In the genomic region with DNA sequence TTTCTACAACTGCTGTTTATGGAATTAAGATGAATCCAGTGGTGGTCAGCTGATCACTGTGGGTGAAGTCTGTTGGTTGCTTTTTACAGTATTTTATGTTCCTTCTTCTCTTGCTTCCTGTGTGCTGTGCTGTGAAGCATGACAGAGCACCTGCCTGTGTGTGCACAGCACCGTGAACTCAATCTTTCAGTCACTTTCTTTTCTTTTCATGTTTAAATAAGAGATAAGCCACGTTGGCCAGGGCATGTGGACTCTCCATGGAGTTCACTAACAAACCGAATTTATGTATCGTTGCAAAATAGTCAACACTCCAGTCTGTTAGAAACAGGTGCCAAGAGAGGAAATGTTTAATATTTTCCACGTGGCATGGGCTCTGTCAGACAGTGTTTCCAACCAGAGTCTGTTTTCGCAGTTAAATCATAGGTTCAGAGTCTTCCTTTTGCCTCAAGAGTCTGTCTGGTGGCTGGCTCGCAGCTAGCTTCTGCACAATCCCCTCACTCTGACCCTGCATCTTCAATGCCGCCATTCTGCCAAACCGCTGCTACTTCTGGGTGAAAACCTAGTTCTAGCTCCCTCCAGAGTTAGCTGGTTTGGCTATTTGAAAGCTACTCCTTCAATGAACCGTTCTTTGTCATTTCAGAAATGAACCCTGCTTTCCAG, we compare ENCODE assay signal across 9 cellular contexts.
DNase-seq lines count a peak whose midpoint lies in the region; ATAC-seq, FAIRE-seq and TF ChIP-seq lines count a peak whose summit lies in the region.
"Had no signal": no experiment of that assay in that cellular context is flagged by ENCODE, and none has a peak within 500 bp of the region (broad histone marks: within the 10 kb centered on the region; RNA-seq: fewer than 3 reads in every experiment).

No MANE protein-coding gene starts in this region.

- no peak for TF ChIP-seq POLR2A in H54 (IDR thresholded peaks at IDR 0.05; ENCODE audit: low read depth, low read length)

- intact Hi-C loops in activated CD4-positive, alpha-beta T cell treated with anti-CD3 and anti-CD28 coated beads, Interleukin-2, amount 10 ng/mL, durations not matched to agents 24 days and 14 days (cut with micrococcal nuclease), result no loop called here

- no peak overlapping the region for H3K4me2 ChIP-seq in mesendoderm (ENCODE audit: low read length)

- no peaks in the 10 kb centered on the region for H3K4me1 Mint-ChIP-seq in activated CD4-positive, alpha-beta T cell treated with anti-CD3 and anti-CD28 coated beads, Interleukin-2, amount 10 ng/mL, durations not matched to agents 24 days and 14 days

- no peaks in the 10 kb centered on the region for H3K27me3 ChIP-seq in mesendoderm (ENCODE audit: insufficient read depth, low read length, poor library complexity)

- no peak overlapping the region for H3K4ac ChIP-seq in mesendoderm (ENCODE audit: low read depth, low read length)

- H2AK5ac ChIP-seq in mesendoderm (ENCODE audit: low read length), result no peak overlapping the region

- H3K18ac ChIP-seq in mesendoderm (ENCODE audit: low read length), result no peak overlapping the region

- H2BK120ac ChIP-seq in mesendoderm (ENCODE audit: low read depth, low read length), result no peak overlapping the region

- H3K4me1 ChIP-seq in mesendoderm (ENCODE audit: control insufficient read depth, low read depth, low read length), result no peaks in the 10 kb centered on the region

- H3K27me3 Mint-ChIP-seq in activated CD4-positive, alpha-beta T cell treated with anti-CD3 and anti-CD28 coated beads, Interleukin-2, amount 10 ng/mL, durations not matched to agents 24 days and 14 days, result peaks cover 2% of the 10 kb centered on the region

- no peaks in the 10 kb centered on the region for H3K79me1 ChIP-seq in mesendoderm (ENCODE audit: low read length)

- peak; percentile 98 for DNase-seq in DMS153 (lab: John Stamatoyannopoulos, UW)
- peak; percentile 76 for DNase-seq in GM20000 (ENCODE audit: low spot score)
- DNase-seq in SK-N-DZ (ENCODE audit: low spot score), result peak; percentile 29
- DNase-seq in mesendoderm, result no peak
- DNase-seq in activated CD4-positive, alpha-beta T cell treated with anti-CD3 and anti-CD28 coated beads, Interleukin-2, amount 10 ng/mL, durations not matched to agents 24 days and 14 days, result no peak
- no peak for DNase-seq in H54 (ENCODE audit: insufficient read length, low spot score)

- no peak overlapping the region for H3K23ac ChIP-seq in mesendoderm (ENCODE audit: low read length)

- no peak overlapping the region for H3K4me3 ChIP-seq in mesendoderm (ENCODE audit: low read length)

- no peaks in the 10 kb centered on the region for H3K79me2 ChIP-seq in mesendoderm (ENCODE audit: control insufficient read depth, insufficient read depth, low read length)

- H3K56ac ChIP-seq in mesendoderm (ENCODE audit: low read length), result no peak overlapping the region

- no peaks in the 10 kb centered on the region for H3K36me3 ChIP-seq in mesendoderm (ENCODE audit: control insufficient read depth, insufficient read depth, low read length)

- WGBS in mesendoderm (ENCODE audit: extremely low coverage, insufficient coverage, low lambda C conversion rate), result no CpG with 5 or more reads among the region's 10 CpGs

- no peaks in the 10 kb centered on the region for H3K36me3 Mint-ChIP-seq in activated CD4-positive, alpha-beta T cell treated with anti-CD3 and anti-CD28 coated beads, Interleukin-2, amount 10 ng/mL, durations not matched to agents 24 days and 14 days (ENCODE audit: low read depth)

- no peak overlapping the region for H2BK15ac ChIP-seq in mesendoderm (replicated peaks; ENCODE audit: low read depth)

- H3K27ac Mint-ChIP-seq in activated CD4-positive, alpha-beta T cell treated with anti-CD3 and anti-CD28 coated beads, Interleukin-2, amount 10 ng/mL, durations not matched to agents 24 days and 14 days, result no peak overlapping the region

- H3K9me3 Mint-ChIP-seq in activated CD4-positive, alpha-beta T cell treated with anti-CD3 and anti-CD28 coated beads, Interleukin-2, amount 10 ng/mL, durations not matched to agents 24 days and 14 days, result peaks cover 13% of the 10 kb centered on the region

- H2BK5ac ChIP-seq in mesendoderm (ENCODE audit: low read length), result no peak overlapping the region

- no peak overlapping the region for H3K4me3 Mint-ChIP-seq in activated CD4-positive, alpha-beta T cell treated with anti-CD3 and anti-CD28 coated beads, Interleukin-2, amount 10 ng/mL, durations not matched to agents 24 days and 14 days

- no peak overlapping the region for H3K9ac ChIP-seq in mesendoderm (ENCODE audit: low read length)

- no peak overlapping the region for H4K5ac ChIP-seq in mesendoderm (ENCODE audit: low read length)

- no peak for FAIRE-seq in H54 (lab: Jason Lieb, UNC)
- FAIRE-seq: G401.6 had no signal

- TF ChIP-seq CTCF in GM20000 (IDR thresholded peaks at IDR 0.05; ENCODE audit: extremely low read depth, missing control alignments), result no peak

- ATAC-seq in HG03469 (IDR thresholded peaks at IDR 0.05; ENCODE audit: unreplicated experiment), result peak; percentile 94
- ATAC-seq in activated CD4-positive, CD25-positive, alpha-beta regulatory T cell treated with anti-CD3 and anti-CD28 coated beads, Interleukin-2, amount 50 U/mL, for 24 hours, result no peak

- no peak overlapping the region for H3K27ac ChIP-seq in mesendoderm (ENCODE audit: low read depth, low read length)

- H4K8ac ChIP-seq in mesendoderm (ENCODE audit: low read depth, low read length), result no peak overlapping the region

Comparison
In these comparisons a context has a peak if more than half of its experiments do, and no peak if none do; other contexts are left out.
1. DNase-seq: peak in DMS153 (single experiment), GM20000 (single experiment) and SK-N-DZ (single experiment); none in mesendoderm (single experiment), activated CD4-positive, alpha-beta T cell treated with anti-CD3 and anti-CD28 coated beads, Interleukin-2, amount 10 ng/mL, durations not matched to agents 24 days and 14 days (single experiment) and H54 (single experiment).